ENCODE assay signal across 8 cellular contexts in the genomic region with DNA sequence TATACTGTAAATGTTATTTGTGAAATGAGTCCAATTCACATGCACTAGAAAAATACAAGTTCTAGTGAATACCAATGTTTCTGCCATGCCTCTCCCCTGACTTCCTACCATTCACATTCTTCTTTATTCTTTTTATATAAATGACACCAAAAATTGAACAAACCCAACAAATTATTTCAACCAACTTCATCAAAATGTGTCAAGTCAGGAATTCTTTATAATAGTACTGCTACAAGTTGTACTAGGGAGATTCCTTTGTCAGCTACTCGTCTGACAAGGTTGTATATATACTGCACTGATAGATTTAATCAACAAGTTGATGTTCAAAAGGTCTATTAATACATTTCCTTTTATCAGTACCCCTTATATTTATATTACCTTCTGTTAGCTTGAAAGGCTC. TPM values are rescaled to one million over a fixed set of nuclear protein-coding genes. Genes with fewer than 3 reads are reported as not detected.
DNase-seq lines count a peak whose midpoint lies in the region; TF ChIP-seq lines count a peak whose summit lies in the region.

No MANE protein-coding gene starts in this region.

- no peak for TF ChIP-seq CTCF in neural crest cell (conservative IDR thresholded peaks at IDR 0.05)
- no peak for TF ChIP-seq CTCF in GM13976 (IDR thresholded peaks at IDR 0.05; ENCODE audit: borderline replicate concordance, control extremely low read depth, extremely low read depth, insufficient read depth, missing control alignments)

- H3K9me3 Mint-ChIP-seq in CD8-positive, alpha-beta memory T cell = peaks cover 0 to 1% (median 0%) of the 10 kb centered on the region in 5 donors
- H3K9me3 Mint-ChIP-seq in neural crest cell = no peaks in the 10 kb centered on the region

- POLR2A ChIA-PET in CD8-positive, alpha-beta memory T cell (lab: Charles Lee) = interaction anchor here (1.1 to 5.2 kb wide), 2 partner anchors 144 to 166 kb away, joined by 6 to 213 read pairs; no protein-coding TSS in a partner anchor

- H3K9me3 ChIP-seq in CD8-positive, alpha-beta memory T cell (ENCODE audit: low read length) = no peaks in the 10 kb centered on the region
- no peaks in the 10 kb centered on the region for H3K9me3 ChIP-seq in ectodermal cell (ENCODE audit: control insufficient read depth, low read length)

- no peak for DNase-seq in CD8-positive, alpha-beta memory T cell
- peak; percentile 29 for DNase-seq in NAMALWA (ENCODE audit: low spot score)
- no peak for DNase-seq in neural crest cell (ENCODE audit: low read depth, low spot score)
- no peak for DNase-seq in COLO668 (lab: John Stamatoyannopoulos, UW; ENCODE audit: unreplicated experiment)
- no peak for DNase-seq in GF-D8 (lab: John Stamatoyannopoulos, UW)
- no peak for DNase-seq in GM13976 (ENCODE audit: low spot score)
- DNase-seq in D341Med (ENCODE audit: low spot score) = no peak

- CTCF ChIA-PET in CD8-positive, alpha-beta memory T cell (lab: Charles Lee) = interaction anchor here (1.2 to 2.7 kb wide), 3 partner anchors 31 to 166 kb away, joined by 3 to 13 read pairs (median 3); no protein-coding TSS in a partner anchor

- in situ Hi-C loops in GM13976 (cut with MboI; ENCODE audit: low sequenced_read_pairs, unreplicated experiment) = loop anchor here (10.0 kb wide), 1 partner anchor 160 kb away; no protein-coding TSS in a partner anchor

- H3K27ac ChIP-seq in CD8-positive, alpha-beta memory T cell (ENCODE audit: low read depth, low read length) = no peak overlapping the region
- H3K27ac ChIP-seq in ectodermal cell (ENCODE audit: insufficient read depth, low read depth, low read length, poor library complexity, severe bottlenecking) = no peak overlapping the region

- peak overlapping the region; percentile 92 to 99 (median 98) for H3K4me3 Mint-ChIP-seq in CD8-positive, alpha-beta memory T cell
- peak overlapping the region; percentile 99 for H3K4me3 Mint-ChIP-seq in neural crest cell

- peaks cover 52% of the 10 kb centered on the region for H3K4me1 ChIP-seq in CD8-positive, alpha-beta memory T cell (ENCODE audit: insufficient read depth, low read length)
- peaks cover 13% of the 10 kb centered on the region for H3K4me1 ChIP-seq in ectodermal cell (ENCODE audit: control insufficient read depth, insufficient read depth, low read length)

- H3K27ac Mint-ChIP-seq in CD8-positive, alpha-beta memory T cell = peak overlapping the region; percentile 14 to 99 (median 77)
- no peak overlapping the region for H3K27ac Mint-ChIP-seq in neural crest cell (ENCODE audit: unreplicated experiment)

- H3K4me1 Mint-ChIP-seq in CD8-positive, alpha-beta memory T cell = peaks cover 62 to 77% (median 75%) of the 10 kb centered on the region in 3 donors
- peaks cover 59% of the 10 kb centered on the region for H3K4me1 Mint-ChIP-seq in neural crest cell

- H3K27me3 ChIP-seq in CD8-positive, alpha-beta memory T cell (ENCODE audit: insufficient read depth, low read length, poor library complexity, severe bottlenecking) = no peaks in the 10 kb centered on the region
- H3K27me3 ChIP-seq in ectodermal cell (ENCODE audit: control insufficient read depth, insufficient read depth, low read length, poor library complexity, severe bottlenecking) = no peaks in the 10 kb centered on the region

- H3K36me3 ChIP-seq in CD8-positive, alpha-beta memory T cell (ENCODE audit: insufficient read depth, low read length) = no peaks in the 10 kb centered on the region
- no peaks in the 10 kb centered on the region for H3K36me3 ChIP-seq in ectodermal cell (ENCODE audit: control insufficient read depth, insufficient read depth, low read length)

- WGBS in ectodermal cell, 2 experiments = no CpG with 5 or more reads among the region's 1 CpG

- H3K27me3 Mint-ChIP-seq in CD8-positive, alpha-beta memory T cell = peaks cover 0 to 7% of the 10 kb centered on the region in 2 donors
- no peaks in the 10 kb centered on the region for H3K27me3 Mint-ChIP-seq in neural crest cell (ENCODE audit: low read depth)

- peaks cover 0 to 21% (median 2%) of the 10 kb centered on the region in 3 donors for H3K36me3 Mint-ChIP-seq in CD8-positive, alpha-beta memory T cell
- peaks cover 17% of the 10 kb centered on the region for H3K36me3 Mint-ChIP-seq in neural crest cell (ENCODE audit: low read depth)

- peak overlapping the region; percentile 92 for H3K4me3 ChIP-seq in CD8-positive, alpha-beta memory T cell (ENCODE audit: low read length)
- H3K4me3 ChIP-seq in ectodermal cell (ENCODE audit: insufficient read depth, low read depth, low read length) = peak overlapping the region; percentile 95

RNA-seq across cellular contexts. Expression of gene TBL1XR1, which starts 3.0 kb away (rescaled TPM):
- 100 to 1,000 TPM; 173 to 193 TPM for total RNA-seq in CD8-positive, alpha-beta memory T cell
- polyA plus RNA-seq in CD8-positive, alpha-beta memory T cell = 36.3 TPM
- polyA plus RNA-seq in ectodermal cell (2013, experiment 1 of 4) = 69.9 TPM
- 89.9 TPM for polyA plus RNA-seq in ectodermal cell (2013, experiment 2 of 4)
- 55.9 TPM for polyA plus RNA-seq in ectodermal cell (2013, experiment 3 of 4)
- polyA plus RNA-seq in ectodermal cell (2013, experiment 4 of 4) = 48.5 TPM
- 126 and 153 TPM in 2 replicates for total RNA-seq in neural crest cell
